In genomic region chr3:130507746-130508145, GRCh38 we compare ENCODE assay signal across 32 cellular contexts. TPM values are rescaled to one million over a fixed set of nuclear protein-coding genes. Genes with fewer than 3 reads are reported as not detected.
"Had no signal": no experiment of that assay in that cellular context is flagged by ENCODE, and none has a peak within 500 bp of the region (broad histone marks: within the 10 kb centered on the region; RNA-seq: fewer than 3 reads in every experiment).

No MANE protein-coding gene starts in this region.

- H3K27ac ChIP-seq: neutrophil, pancreas, psoas muscle, skin epidermis, spleen, suprapubic skin, testis, tibial artery, transverse colon, upper lobe of right lung, uterus had no signal

- H3K4me1 ChIP-seq: pancreas, psoas muscle, spleen, suprapubic skin, tibial artery, transverse colon, uterus had no signal

- H3K4me3 ChIP-seq: pancreas, psoas muscle, skin epidermis, smooth muscle cell, spleen, suprapubic skin, testis, tibial artery, transverse colon, upper lobe of right lung, uterus had no signal

- H3K9me3 ChIP-seq: neutrophil, pancreas, psoas muscle, spleen, suprapubic skin, testis, tibial artery, transverse colon, upper lobe of right lung, uterus had no signal

- H3K27me3 ChIP-seq: pancreas, suprapubic skin, testis, tibial artery, transverse colon, upper lobe of right lung, uterus had no signal

- ATAC-seq: naive thymus-derived CD4-positive, alpha-beta T cell; natural killer cell; pancreas; psoas muscle; right cardiac atrium; sciatic nerve; stimulated activated memory B cell treated with anti-CD40 and anti-IgM and Interleukin-4, amounts not matched to agents 10 μg/mL and 1 μg/mL and 100 μg/mL, for 72 hours; stimulated activated naive CD8-positive, alpha-beta T cell treated with anti-CD3 and anti-CD28 coated beads, Interleukin-15, amount 100 ng/mL, for 72 hours; stimulated activated naive CD8-positive, alpha-beta T cell treated with anti-CD3 and anti-CD28 coated beads, Interleukin-15, Interleukin-2, amounts not matched to agents 100 U/mL and 50 U/mL, for 24 hours; upper lobe of right lung had no signal

- DNase-seq: naive thymus-derived CD4-positive, alpha-beta T cell; natural killer cell; nephron progenitor cell; nucleus accumbens; pancreas; posterior cingulate gyrus; psoas muscle; right cardiac atrium; spleen; stimulated activated CD4-positive, alpha-beta T cell treated with anti-CD3 and anti-CD28 coated beads, Interleukin-12 subunit alpha, Interleukin-12 subunit beta, amount 100 ng/mL, for 4 hours; stimulated activated CD4-positive, alpha-beta T cell treated with anti-CD3 and anti-CD28 coated beads, Interleukin-1b, Interleukin-23, amount 100 ng/mL, for 48 hours; stimulated activated CD4-positive, alpha-beta T cell treated with anti-CD3 and anti-CD28 coated beads, Interleukin-4, amount 100 ng/mL, for 1 hour; stimulated activated CD4-positive, alpha-beta T cell treated with anti-CD3 and anti-CD28 coated beads, Interleukin-4, amount 100 ng/mL, for 4 hours; stimulated activated CD8-positive, alpha-beta memory T cell treated with anti-CD3 and anti-CD28 coated beads, Interleukin-4, amount 100 ng/mL, for 48 hours; stimulated activated naive CD4-positive, alpha-beta T cell; stimulated activated naive CD8-positive, alpha-beta T cell treated with anti-CD3 and anti-CD28 coated beads, Interleukin-15, amount 100 ng/mL, for 72 hours; stimulated activated naive CD8-positive, alpha-beta T cell treated with anti-CD3 and anti-CD28 coated beads, Interleukin-15, Interleukin-2, amounts not matched to agents 100 U/mL and 50 U/mL, for 24 hours; substantia nigra; testis; tibial artery; transverse colon; upper lobe of right lung; uterus had no signal

- FAIRE-seq: pancreas had no signal

- H3K36me3 ChIP-seq: neutrophil, pancreas, spleen, suprapubic skin, tibial artery, transverse colon, upper lobe of right lung, uterus had no signal

RNA-seq across cellular contexts. Expression of gene COL6A6, which starts 9.2 kb away (rescaled TPM):
- total RNA-seq: natural killer cell, neural crest cell, osteocyte, renal cortical epithelial cell had no signal
- polyA plus RNA-seq: naive thymus-derived CD4-positive, alpha-beta T cell had no signal
